2 cellular contexts compared by ENCODE assay signal in the genomic region with DNA sequence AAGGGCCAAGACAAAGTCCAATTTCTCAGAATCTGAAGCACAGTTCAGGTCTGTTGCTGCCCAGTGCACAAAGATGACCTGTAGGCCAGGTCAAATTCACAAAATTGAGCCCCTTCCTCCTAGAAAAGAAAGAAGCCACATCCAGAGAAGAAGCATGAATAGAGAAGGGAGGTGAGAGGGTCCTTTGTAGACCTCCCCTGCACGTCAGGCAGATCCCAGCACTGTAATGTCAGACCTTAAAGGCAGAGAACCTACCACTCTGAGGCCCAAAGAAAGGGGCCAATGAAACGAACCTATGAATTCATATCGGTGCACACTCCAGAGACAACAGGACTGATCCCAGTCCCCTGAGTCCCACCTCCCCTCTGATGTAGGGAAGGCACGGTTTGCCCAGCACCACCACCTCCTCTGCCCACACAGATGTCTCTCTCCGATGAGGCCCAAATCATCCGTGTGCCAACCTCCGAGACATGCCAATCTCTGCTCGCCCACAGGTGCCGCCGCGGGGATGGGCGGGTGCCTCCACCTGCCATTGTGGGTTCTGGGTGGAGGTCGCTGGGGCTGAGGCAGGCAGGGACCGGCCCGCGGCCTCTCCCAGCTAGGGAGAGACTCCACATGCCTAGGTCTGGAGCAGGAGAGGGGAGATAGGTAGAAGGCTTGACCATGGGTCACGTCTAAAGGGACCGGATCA.
TF ChIP-seq lines count a peak whose summit lies in the region.

No MANE protein-coding gene starts in this region.

TF ChIP-seq in IMR-90, 13 proteins besides CTCF, POLR2A, EP300 and RAD21:
- no peak for TF ChIP-seq MXI1 (IDR thresholded peaks at IDR 0.05; ENCODE audit: borderline replicate concordance, low read depth, low read length)
- no peak for TF ChIP-seq CHD1 (IDR thresholded peaks at IDR 0.05; ENCODE audit: low read depth, low read length)
- no peak for TF ChIP-seq CEBPB (IDR thresholded peaks at IDR 0.05; ENCODE audit: low read depth, low read length)
- no peak for TF ChIP-seq MAZ (IDR thresholded peaks at IDR 0.05; ENCODE audit: borderline replicate concordance, low read depth, low read length)
- TF ChIP-seq MAFK (IDR thresholded peaks at IDR 0.05; ENCODE audit: low read depth, low read length), result no peak
- TF ChIP-seq BHLHE40 (IDR thresholded peaks at IDR 0.05; ENCODE audit: low read depth, low read length), result no peak
- no peak for TF ChIP-seq SMC3 (IDR thresholded peaks at IDR 0.05; ENCODE audit: low read depth, low read length)
- TF ChIP-seq FOS (IDR thresholded peaks at IDR 0.05; ENCODE audit: low read depth, low read length), result no peak
- TF ChIP-seq, protein P1, sequence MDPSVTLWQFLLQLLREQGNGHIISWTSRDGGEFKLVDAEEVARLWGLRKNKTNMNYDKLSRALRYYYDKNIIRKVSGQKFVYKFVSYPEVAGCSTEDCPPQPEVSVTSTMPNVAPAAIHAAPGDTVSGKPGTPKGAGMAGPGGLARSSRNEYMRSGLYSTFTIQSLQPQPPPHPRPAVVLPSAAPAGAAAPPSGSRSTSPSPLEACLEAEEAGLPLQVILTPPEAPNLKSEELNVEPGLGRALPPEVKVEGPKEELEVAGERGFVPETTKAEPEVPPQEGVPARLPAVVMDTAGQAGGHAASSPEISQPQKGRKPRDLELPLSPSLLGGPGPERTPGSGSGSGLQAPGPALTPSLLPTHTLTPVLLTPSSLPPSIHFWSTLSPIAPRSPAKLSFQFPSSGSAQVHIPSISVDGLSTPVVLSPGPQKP (IDR thresholded peaks at IDR 0.05; ENCODE audit: borderline replicate concordance, low read depth, low read length), result no peak
- no peak for TF ChIP-seq RFX5 (IDR thresholded peaks at IDR 0.05; ENCODE audit: low read depth, low read length)
- no peak for TF ChIP-seq NFE2L2 (IDR thresholded peaks at IDR 0.05; ENCODE audit: low read depth, low read length)
- TF ChIP-seq, protein P2, sequence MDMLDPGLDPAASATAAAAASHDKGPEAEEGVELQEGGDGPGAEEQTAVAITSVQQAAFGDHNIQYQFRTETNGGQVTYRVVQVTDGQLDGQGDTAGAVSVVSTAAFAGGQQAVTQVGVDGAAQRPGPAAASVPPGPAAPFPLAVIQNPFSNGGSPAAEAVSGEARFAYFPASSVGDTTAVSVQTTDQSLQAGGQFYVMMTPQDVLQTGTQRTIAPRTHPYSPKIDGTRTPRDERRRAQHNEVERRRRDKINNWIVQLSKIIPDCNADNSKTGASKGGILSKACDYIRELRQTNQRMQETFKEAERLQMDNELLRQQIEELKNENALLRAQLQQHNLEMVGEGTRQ (IDR thresholded peaks at IDR 0.05; ENCODE audit: low read depth, low read length), result no peak
- TF ChIP-seq RCOR1 (IDR thresholded peaks at IDR 0.05; ENCODE audit: insufficient replicate concordance, low read length), result no peak
TF ChIP-seq in IMR-90: peak in this region for 0.

TF ChIP-seq in neural cell, 6 proteins besides CTCF, POLR2A, EP300 and RAD21:
- no peak for TF ChIP-seq POLR2AphosphoS5 (IDR thresholded peaks at IDR 0.05)
- TF ChIP-seq MXI1 (conservative IDR thresholded peaks at IDR 0.05; ENCODE audit: poor library complexity, severe bottlenecking), result no peak
